Comparison of ENCODE assay signal across 10 cellular contexts in the genomic region with DNA sequence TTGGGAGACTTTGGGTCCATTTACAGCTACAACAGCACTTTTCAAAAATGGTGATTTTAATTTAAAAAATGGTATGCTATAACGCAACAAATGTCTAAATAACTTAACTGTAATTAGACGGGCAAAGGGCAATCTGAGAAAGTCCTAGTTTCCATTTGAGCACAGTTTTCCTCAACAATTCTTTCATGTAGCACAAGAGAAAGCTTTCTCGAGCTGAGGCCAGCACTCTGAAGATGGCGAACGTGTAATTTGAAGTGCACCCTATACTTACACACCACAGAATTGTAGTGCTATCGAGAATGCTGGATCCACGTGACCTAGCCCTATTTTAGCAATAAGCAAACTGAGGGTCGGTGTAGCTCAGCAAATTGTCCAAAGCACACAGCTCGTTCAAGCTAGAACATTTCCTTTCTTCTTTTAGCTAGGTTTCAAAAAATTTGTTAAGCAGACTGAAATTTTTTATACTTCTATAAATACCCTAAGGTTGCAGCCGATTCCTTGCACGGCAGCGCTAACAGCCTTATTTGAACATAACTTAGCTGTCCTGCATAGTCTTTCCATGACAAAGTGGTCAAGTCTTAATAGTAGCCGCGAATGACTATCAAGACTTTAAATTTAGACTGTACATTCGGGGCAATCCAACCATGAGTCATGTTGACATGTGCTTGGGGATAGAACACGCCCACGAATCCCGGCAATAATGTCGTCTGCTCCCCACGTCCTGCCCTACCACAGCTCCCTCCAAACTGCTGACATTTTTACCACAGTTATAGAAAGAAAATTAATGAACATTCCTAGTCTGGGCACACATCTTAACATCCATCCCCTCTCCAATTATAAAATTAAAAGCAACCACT. TPM values are rescaled to one million over a fixed set of nuclear protein-coding genes. Genes with fewer than 3 reads are reported as not detected.
DNase-seq lines count a peak whose midpoint lies in the region; ATAC-seq, FAIRE-seq and TF ChIP-seq lines count a peak whose summit lies in the region.
"Had no signal": no experiment of that assay in that cellular context is flagged by ENCODE, and none has a peak within 500 bp of the region (broad histone marks: within the 10 kb centered on the region; RNA-seq: fewer than 3 reads in every experiment).

No MANE protein-coding gene starts in this region.

- H3K9me3 Mint-ChIP-seq in T-cell, result no peaks in the 10 kb centered on the region

- H3K27me3 ChIP-seq in neutrophil, result no peaks in the 10 kb centered on the region

- peak overlapping the region; percentile 95 for H3K27ac ChIP-seq in neutrophil
- H3K27ac ChIP-seq: KMS-11 had no signal

- peak overlapping the region; percentile 68 to 91 for H3K27ac Mint-ChIP-seq in T-cell

- H3K4me3 ChIP-seq in neutrophil (ENCODE audit: low read depth in 1 of 2, low read length in 1 of 2), result peak overlapping the region; percentile 45 to 93

- POLR2A ChIA-PET in T-cell (lab: Charles Lee), result interaction anchor here (0.5 to 2.9 kb wide), 20 partner anchors 9 to 442 kb away, joined by 3 to 23 read pairs (median 3); a partner anchor contains a TSS

- no peak for TF ChIP-seq CTCF in neutrophil (IDR thresholded peaks at IDR 0.05)

- no peaks in the 10 kb centered on the region for H3K27me3 Mint-ChIP-seq in T-cell

- TF ChIP-seq POLR2A in GM12891 (IDR thresholded peaks at IDR 0.05; ENCODE audit: low read depth, low read length), result peak; percentile 45

- H3K9me3 ChIP-seq in neutrophil, result no peaks in the 10 kb centered on the region

- H3K36me3 ChIP-seq in neutrophil, result peaks cover 61% of the 10 kb centered on the region

- CTCF ChIA-PET in T-cell (lab: Charles Lee), result interaction anchor here in 1 of 2 donors (0.8 to 1.2 kb wide), 2 partner anchors 12 to 36 kb away, joined by 3 to 4 read pairs; no protein-coding TSS in a partner anchor

- H3K4me3 Mint-ChIP-seq in T-cell, result peak overlapping the region in 2 of 3 donors; percentile 51 to 54

- peaks cover 91 to 92% of the 10 kb centered on the region in 2 experiments for H3K4me1 ChIP-seq in neutrophil (ENCODE audit: control insufficient read depth in 1 of 2, insufficient read depth in 1 of 2, low read depth in 1 of 2, low read length in 1 of 2)

- peaks cover 45% of the 10 kb centered on the region for H3K36me3 Mint-ChIP-seq in T-cell

- no peak for DNase-seq in GM12891 (ENCODE audit: insufficient read length, low spot score)
- peak in 1 of 34 experiments; percentile 32 for DNase-seq in T-cell
- DNase-seq in NCI-H524 (lab: John Stamatoyannopoulos, UW), result no peak

- no peak for FAIRE-seq in GM12891 (lab: Jason Lieb, UNC)
- FAIRE-seq: islet of Langerhans had no signal

- H3K4me1 Mint-ChIP-seq in T-cell, result peaks cover 47 to 59% (median 58%) of the 10 kb centered on the region in 3 donors

- ATAC-seq in T-cell (replicated peaks in 1 of 4) (peak in 1 of 4 experiments; percentile 8), esophagus mucosa (peak; percentile 16), GM21576 (IDR thresholded peaks at IDR 0.05; ENCODE audit: unreplicated experiment) (no peak), GM18520 (IDR thresholded peaks at IDR 0.05; ENCODE audit: unreplicated experiment) (no peak), GM19328 (IDR thresholded peaks at IDR 0.05; ENCODE audit: unreplicated experiment) (no peak)

TF ChIP-seq in GM12891, 5 proteins besides CTCF, POLR2A, EP300 and RAD21:
- TF ChIP-seq PAX5 (IDR thresholded peaks at IDR 0.05; ENCODE audit: insufficient read depth, low read length, severe bottlenecking), result no peak
- TF ChIP-seq POU2F2 (IDR thresholded peaks at IDR 0.05; ENCODE audit: low read depth, low read length), result peak; percentile 19; the same call in 1 of the 2 replicates
- peak; percentile 80 for TF ChIP-seq POLR2AphosphoS5 (IDR thresholded peaks at IDR 0.05; ENCODE audit: low read depth, low read length)

RNA-seq across cellular contexts. Expression of a gene that starts 10.0 kb away (rescaled TPM):
- polyA plus RNA-seq in GM12891 (2012; ENCODE audit: low read depth, missing spikeins), result 67.9 TPM
- total RNA-seq in T-cell (1,000 to 10,000 TPM in 1 of 5 donors, 100 to 1,000 TPM in 4; 285 to 1,180 (median 400) TPM), esophagus mucosa (98.5 TPM)
